9 cellular contexts compared by ENCODE assay signal in genomic region chrX:4661771-4662170, GRCh38.
"Had no signal": no experiment of that assay in that cellular context is flagged by ENCODE, and none has a peak within 500 bp of the region (broad histone marks: within the 10 kb centered on the region; RNA-seq: fewer than 3 reads in every experiment).

No MANE protein-coding gene starts in this region.

- H3K27ac ChIP-seq: HL-60 had no signal

- FAIRE-seq: H1, H54, HepG2 had no signal

- H2AFZ ChIP-seq: GM23338 had no signal

- DNase-seq: H9, HFFc6, KBM-7 had no signal

- H3K4me2 ChIP-seq: GM23338 had no signal

- ATAC-seq: GM23338, HCT116, HepG2 had no signal

- H3K4me3 ChIP-seq: GM23338 had no signal
